In genomic region chr18:22169889-22170420, GRCh38 we compare ENCODE assay signal across 8 cellular contexts. TPM values are rescaled to one million over a fixed set of nuclear protein-coding genes. Genes with fewer than 3 reads are reported as not detected.
DNase-seq lines count a peak whose midpoint lies in the region; ATAC-seq and TF ChIP-seq lines count a peak whose summit lies in the region.

No MANE protein-coding gene starts in this region.

- intact Hi-C loops in adrenal gland (cut with DNase I), result loop anchor here (5.0 to 10.0 kb wide), 8 partner anchors 65 to 535 kb away; no protein-coding TSS in a partner anchor

- H3K27ac Mint-ChIP-seq in stimulated activated effector memory CD8-positive, alpha-beta T cell treated with anti-CD3 and anti-CD28 coated beads, Interleukin-12 subunit alpha, Interleukin-12 subunit beta, amount 100 ng/mL, for 72 hours, result peak overlapping the region; percentile 60

- peaks cover 0 to 32% of the 10 kb centered on the region in 2 donors for H3K36me3 ChIP-seq in adrenal gland (replicated peaks in 1 of 2)
- H3K36me3 ChIP-seq in iPS-18a (ENCODE audit: control insufficient read depth, low read depth, low read length), result no peaks in the 10 kb centered on the region

- no peak for TF ChIP-seq POLR2A in adrenal gland (IDR thresholded peaks at IDR 0.05)

- H3K36me3 Mint-ChIP-seq in stimulated activated effector memory CD8-positive, alpha-beta T cell treated with anti-CD3 and anti-CD28 coated beads, Interleukin-12 subunit alpha, Interleukin-12 subunit beta, amount 100 ng/mL, for 72 hours, result no peaks in the 10 kb centered on the region

- peaks cover 88% of the 10 kb centered on the region for H3K27me3 ChIP-seq in HL-60 (ENCODE audit: insufficient read depth, poor library complexity, severe bottlenecking)
- H3K27me3 ChIP-seq in adrenal gland, result no peaks in the 10 kb centered on the region
- H3K27me3 ChIP-seq in iPS-18a (ENCODE audit: control insufficient read depth, insufficient read depth, low read length), result peaks cover 100% of the 10 kb centered on the region

- H3K9me3 Mint-ChIP-seq in stimulated activated effector memory CD8-positive, alpha-beta T cell treated with anti-CD3 and anti-CD28 coated beads, Interleukin-12 subunit alpha, Interleukin-12 subunit beta, amount 100 ng/mL, for 72 hours, result no peaks in the 10 kb centered on the region

- peaks cover 39% of the 10 kb centered on the region for H3K4me1 Mint-ChIP-seq in stimulated activated effector memory CD8-positive, alpha-beta T cell treated with anti-CD3 and anti-CD28 coated beads, Interleukin-12 subunit alpha, Interleukin-12 subunit beta, amount 100 ng/mL, for 72 hours

- H3K27ac ChIP-seq in HL-60 (replicated peaks) (no peak overlapping the region), adrenal gland (peak overlapping the region; percentile 97 to 99 (median 98)), iPS-18a (ENCODE audit: low read length) (no peak overlapping the region)

- H3K9ac ChIP-seq in iPS-18a (ENCODE audit: low read length), result no peak overlapping the region

- peak overlapping the region; percentile 86 for H3K4me3 Mint-ChIP-seq in stimulated activated effector memory CD8-positive, alpha-beta T cell treated with anti-CD3 and anti-CD28 coated beads, Interleukin-12 subunit alpha, Interleukin-12 subunit beta, amount 100 ng/mL, for 72 hours

- peak; percentile 52 for ATAC-seq in stimulated activated effector memory CD8-positive, alpha-beta T cell treated with anti-CD3 and anti-CD28 coated beads, Interleukin-12 subunit alpha, Interleukin-12 subunit beta, amount 100 ng/mL, for 72 hours
- no peak for ATAC-seq in omental fat pad (ENCODE audit: low FRiP score)

- TF ChIP-seq CTCF in HL-60 (IDR thresholded peaks at IDR 0.05; ENCODE audit: insufficient read depth, low read length), result no peak
- TF ChIP-seq CTCF in adrenal gland (IDR thresholded peaks at IDR 0.05), result no peak
- no peak for TF ChIP-seq CTCF in omental fat pad (IDR thresholded peaks at IDR 0.05)

- H3K4me1 ChIP-seq in adrenal gland (replicated peaks in 1 of 2) (peaks cover 1 to 2% of the 10 kb centered on the region in 2 donors), iPS-18a (ENCODE audit: control insufficient read depth, low read depth, low read length) (peaks cover 20% of the 10 kb centered on the region)

- in situ Hi-C loops in G401 (cut with HindIII; ENCODE audit: low sequenced_read_pairs), result no loop called here

- H3K9me3 ChIP-seq in adrenal gland (replicated peaks in 1 of 3) (no peaks in the 10 kb centered on the region), iPS-18a (ENCODE audit: control insufficient read depth, low read depth, low read length) (no peaks in the 10 kb centered on the region)

- 0 to 1% (median 0%) methylated on average over 19 to 49 of the region's 49 CpGs for WGBS in adrenal gland, 4 donors

- peak; percentile 66 for DNase-seq in D341Med (ENCODE audit: low spot score)
- peak in 1 of 2 experiments; percentile 61 for DNase-seq in HL-60 (ENCODE audit: low read depth in 1 of 2, low spot score in 1 of 2)
- peak in 6 of 7 donors; percentile 54 to 70 (median 62) for DNase-seq in adrenal gland
- no peak for DNase-seq in stimulated activated effector memory CD8-positive, alpha-beta T cell treated with anti-CD3 and anti-CD28 coated beads, Interleukin-12 subunit alpha, Interleukin-12 subunit beta, amount 100 ng/mL, for 72 hours (ENCODE audit: low spot score in 2 of 2)
- no peak for DNase-seq in G401 (ENCODE audit: low spot score)
- DNase-seq in omental fat pad (ENCODE audit: low spot score), result no peak
- no peak for DNase-seq in GDM1 (lab: John Stamatoyannopoulos, UW)

- H3K4me3 ChIP-seq in HL-60 (replicated peaks; ENCODE audit: insufficient read depth, low read length) (peak overlapping the region; percentile 70), adrenal gland (peak overlapping the region; percentile 77 to 99 (median 93)), iPS-18a (ENCODE audit: low read length) (peak overlapping the region; percentile 64)

RNA-seq across cellular contexts. Expression of gene GATA6, which starts 0.6 kb away (rescaled TPM):
- total RNA-seq in adrenal gland (100 to 1,000 TPM; 118 to 222 (median 141) TPM), omental fat pad (10 to 100 TPM; 12.1 to 48.9 (median 25.2) TPM)
- polyA plus RNA-seq in adrenal gland, result 10 to 100 TPM; 31.3 to 55.7 (median 48.2) TPM
- total RNA-seq in G401 (2014; rRNA removed; shearing (Covaris generic)), result 0.31 and 2.6 TPM in 2 replicates

Comparison
In these comparisons a context has a peak if more than half of its experiments do, and no peak if none do; other contexts are left out.
1. DNase-seq: peak in D341Med (single experiment) and adrenal gland (6 of 7); none in stimulated activated effector memory CD8-positive, alpha-beta T cell treated with anti-CD3 and anti-CD28 coated beads, Interleukin-12 subunit alpha, Interleukin-12 subunit beta, amount 100 ng/mL, for 72 hours (0 of 2), G401 (single experiment), omental fat pad (single experiment) and GDM1 (single experiment).
2. H3K27ac ChIP-seq: peak in adrenal gland (5 of 5); none in HL-60 (single experiment) and iPS-18a (single experiment).
3. Peak in every context shown above with its lines, with median percentiles within 50 percentile points of each other: H3K4me3 ChIP-seq.